Comparison of ENCODE assay signal across 1 cellular context in genomic region chr16:85417156-85417860, GRCh38.
TF ChIP-seq lines count a peak whose summit lies in the region.

No MANE protein-coding gene starts in this region.

TF ChIP-seq in WTC11, 78 proteins besides CTCF, POLR2A, EP300 and RAD21:
- TF ChIP-seq PRDM15 (CRISPR knock-in tag; IDR thresholded peaks at IDR 0.05) = peak; percentile 27; the same call in 1 of the 2 replicates
- no peak for TF ChIP-seq ZNF121 (CRISPR knock-in tag; IDR thresholded peaks at IDR 0.05)
